26 cellular contexts compared by ENCODE assay signal in the genomic region with DNA sequence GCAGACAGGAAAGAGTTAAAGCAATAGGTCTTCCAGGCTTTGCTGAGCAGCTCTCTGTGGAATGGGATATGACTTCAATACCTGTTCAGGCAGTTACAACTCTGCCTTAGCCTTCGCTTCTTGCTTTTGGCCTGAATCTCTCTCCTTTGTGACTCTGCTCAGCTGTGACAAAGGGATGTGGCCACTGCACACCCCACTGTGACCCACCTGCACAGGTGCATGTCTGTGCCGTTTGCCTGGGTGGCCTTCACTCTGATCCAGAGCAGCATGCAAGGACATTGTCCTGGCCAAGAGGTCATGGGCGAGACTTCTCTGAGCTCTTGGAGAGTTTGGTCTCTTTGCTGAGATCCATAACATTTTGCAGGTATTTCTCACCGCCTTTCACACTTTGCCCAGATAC.
A peak's percentile ranks its signal among the peaks of the same experiment; 100 is the strongest.
DNase-seq lines count a peak whose midpoint lies in the region; TF ChIP-seq lines count a peak whose summit lies in the region.
"Had no signal": no experiment of that assay in that cellular context is flagged by ENCODE, and none has a peak within 500 bp of the region (broad histone marks: within the 10 kb centered on the region; RNA-seq: fewer than 3 reads in every experiment).

No MANE protein-coding gene starts in this region.

- H3K4me2 ChIP-seq in hepatocyte: no peak overlapping the region
- H3K4me2 ChIP-seq: A549, GM23338 had no signal

- H3K9me2 ChIP-seq in hepatocyte (replicated peaks; ENCODE audit: insufficient read depth): no peaks in the 10 kb centered on the region

- no peak overlapping the region for H3K4me3 ChIP-seq in right atrium auricular region
- H3K4me3 ChIP-seq in left ventricle myocardium inferior: no peak overlapping the region
- no peak overlapping the region for H3K4me3 ChIP-seq in stomach
- no peak overlapping the region for H3K4me3 ChIP-seq in hepatocyte
- H3K4me3 ChIP-seq: A549, GM12878, GM23338, HAP-1, SJCRH30 had no signal

- H4K20me1 ChIP-seq in hepatocyte (ENCODE audit: insufficient read depth, poor library complexity, severe bottlenecking): no peaks in the 10 kb centered on the region

- no peaks in the 10 kb centered on the region for H3K27me3 ChIP-seq in right atrium auricular region
- H3K27me3 ChIP-seq in left ventricle myocardium inferior (ENCODE audit: low read depth): peaks cover 39% of the 10 kb centered on the region
- H3K27me3 ChIP-seq in stomach: peaks cover 0 to 46% (median 0%) of the 10 kb centered on the region in 3 donors
- no peaks in the 10 kb centered on the region for H3K27me3 ChIP-seq in hepatocyte

- H3K36me3 ChIP-seq in right atrium auricular region (no peaks in the 10 kb centered on the region), left ventricle myocardium inferior (no peaks in the 10 kb centered on the region), stomach (no peaks in the 10 kb centered on the region), hepatocyte (replicated peaks; ENCODE audit: insufficient read depth, low read depth) (no peaks in the 10 kb centered on the region)
- H3K36me3 ChIP-seq: HAP-1, SJCRH30 had no signal

- no peak for TF ChIP-seq POLR2A in stomach (IDR thresholded peaks at IDR 0.05)

- peaks cover 0 to 25% of the 10 kb centered on the region in 2 donors for H3K9me3 ChIP-seq in right atrium auricular region
- peaks cover 37% of the 10 kb centered on the region for H3K9me3 ChIP-seq in left ventricle myocardium inferior (replicated peaks)
- peaks cover 0 to 17% (median 12%) of the 10 kb centered on the region in 4 donors for H3K9me3 ChIP-seq in stomach
- no peaks in the 10 kb centered on the region for H3K9me3 ChIP-seq in hepatocyte (ENCODE audit: low read depth)
- H3K9me3 ChIP-seq: Caco-2, HAP-1, SJCRH30 had no signal

- TF ChIP-seq EP300 in stomach (IDR thresholded peaks at IDR 0.05): no peak

- intact Hi-C loops in left ventricle myocardium inferior (cut with micrococcal nuclease) (no loop called here), stomach (cut with DNase I; ENCODE audit: low total_unique reads) (no loop called here)

- peak; percentile 46 for DNase-seq in right atrium auricular region (ENCODE audit: low spot score)
- DNase-seq in left ventricle myocardium inferior: no peak
- peak; percentile 33 for DNase-seq in islet precursor cell
- DNase-seq in stomach: peak; percentile 5
- DNase-seq in hepatocyte (ENCODE audit: low spot score): no peak
- no peak for DNase-seq in HCEC 1CT
- DNase-seq in RKO (ENCODE audit: low spot score): no peak
- DNase-seq: AML-193; C1 segment of cervical spinal cord; Caco-2; CD8-positive, alpha-beta T cell; KBM-7; NCI-H1105 treated with DMSO at 0.1 percent for 48 hours; NCI-H146; NCI-H1930; NCI-H2107; NCI-H446; NCI-H524 treated with DMSO at 0.1 percent for 48 hours; NCI-H774; NK-92 treated with Interleukin-12 subunit alpha and Interleukin-12 subunit beta, amount 100 ng/mL, for 24 hours; PC-3; SJCRH30 had no signal

- H2AFZ ChIP-seq in hepatocyte: no peak overlapping the region
- H2AFZ ChIP-seq: GM23338 had no signal

- no peaks in the 10 kb centered on the region for H3K4me1 ChIP-seq in right atrium auricular region
- H3K4me1 ChIP-seq in left ventricle myocardium inferior: no peaks in the 10 kb centered on the region
- H3K4me1 ChIP-seq in stomach: no peaks in the 10 kb centered on the region
- H3K4me1 ChIP-seq in hepatocyte (ENCODE audit: insufficient read depth): no peaks in the 10 kb centered on the region
- H3K4me1 ChIP-seq: A549, Caco-2, HAP-1 had no signal

- H3K27ac ChIP-seq in right atrium auricular region (no peak overlapping the region), left ventricle myocardium inferior (replicated peaks) (no peak overlapping the region), stomach (no peak overlapping the region), hepatocyte (no peak overlapping the region)
- H3K27ac ChIP-seq: A549, SJCRH30 had no signal

- TF ChIP-seq CTCF in right atrium auricular region (IDR thresholded peaks at IDR 0.05) (no peak), left ventricle myocardium inferior (IDR thresholded peaks at IDR 0.05; ENCODE audit: borderline replicate concordance) (no peak), stomach (IDR thresholded peaks at IDR 0.05) (no peak), hepatocyte (IDR thresholded peaks at IDR 0.05; ENCODE audit: poor library complexity) (no peak)

- WGBS in stomach, 5 donors: 86 to 92% (median 91%) methylated on average over 4 of the region's 4 CpGs
- 92% methylated on average over 4 of the region's 4 CpGs for WGBS in hepatocyte (ENCODE audit: low lambda C conversion rate, missing lambda C conversion rate)

- H3K79me2 ChIP-seq in hepatocyte: no peaks in the 10 kb centered on the region

Comparison
In these comparisons a context has a peak if more than half of its experiments do, and no peak if none do; other contexts are left out.
1. DNase-seq: peak in right atrium auricular region (single experiment), islet precursor cell (single experiment) and stomach (single experiment); none in left ventricle myocardium inferior (single experiment), hepatocyte (single experiment), HCEC 1CT (single experiment) and RKO (single experiment).